In genomic region chr2:47172156-47172921, GRCh38 we compare ENCODE assay signal across 9 cellular contexts. TPM values are rescaled to one million over a fixed set of nuclear protein-coding genes. Genes with fewer than 3 reads are reported as not detected.
A peak's percentile ranks its signal among the peaks of the same experiment; 100 is the strongest.
DNase-seq lines count a peak whose midpoint lies in the region; ATAC-seq, FAIRE-seq and TF ChIP-seq lines count a peak whose summit lies in the region.
"Had no signal": no experiment of that assay in that cellular context is flagged by ENCODE, and none has a peak within 500 bp of the region (broad histone marks: within the 10 kb centered on the region; RNA-seq: fewer than 3 reads in every experiment).

No MANE protein-coding gene starts in this region.

- peak in 1 of 2 experiments; percentile 68 for DNase-seq in A549 (ENCODE audit: low read depth in 1 of 2, low spot score in 1 of 2)
- no peak for DNase-seq in GM23338 (ENCODE audit: low spot score)
- no peak for DNase-seq in activated naive CD8-positive, alpha-beta T cell treated with anti-CD3 and anti-CD28 coated beads, Interleukin-2, amount 50 U/mL, for 24 hours
- peak; percentile 33 to 43 for DNase-seq in lung microvascular endothelial cell (ENCODE audit: low read depth in 2 of 2)
- DNase-seq in iPS-NIHi7 (ENCODE audit: extremely low spot score): no peak
- no peak for DNase-seq in HUDEP-2 (lab: John Stamatoyannopoulos, UW; ENCODE audit: unreplicated experiment in 76 of 76)
- DNase-seq in NCI-H2227 (lab: John Stamatoyannopoulos, UW; ENCODE audit: unreplicated experiment): no peak

- peaks cover 6% of the 10 kb centered on the region; the same call in 2 of the 3 replicates for H3K9me3 Mint-ChIP-seq in GM23338
- no peaks in the 10 kb centered on the region for H3K9me3 Mint-ChIP-seq in activated naive CD8-positive, alpha-beta T cell treated with anti-CD3 and anti-CD28 coated beads, Interleukin-2, amount 50 U/mL, for 24 hours

- H3K27me3 ChIP-seq in GM23338 (ENCODE audit: insufficient read depth): no peaks in the 10 kb centered on the region

- POLR2A ChIA-PET in A549 (lab: Yijun Ruan, JAX): interaction anchor here (0.6 to 3.4 kb wide), 12 partner anchors 10 to 547 kb away, joined by 3 to 15 read pairs (median 4); no protein-coding TSS in a partner anchor

- TF ChIP-seq RAD21 in A549 (conservative IDR thresholded peaks at IDR 0.05 in 1 of 2, IDR thresholded peaks at IDR 0.05 in 1 of 2): peak in 1 of 2 experiments; percentile 1; a peak in 1 of 5 replicates

- no peaks in the 10 kb centered on the region for H3K9me3 ChIP-seq in A549

- peak overlapping the region in 1 of 2 experiments; percentile 7; a peak in 2 of 6 replicates for H3K27ac ChIP-seq in A549
- no peak overlapping the region for H3K27ac ChIP-seq in GM23338 (ENCODE audit: low read depth)

- peak overlapping the region; percentile 87 for H3K4me3 Mint-ChIP-seq in GM23338
- H3K4me3 Mint-ChIP-seq in activated naive CD8-positive, alpha-beta T cell treated with anti-CD3 and anti-CD28 coated beads, Interleukin-2, amount 50 U/mL, for 24 hours: peak overlapping the region; percentile 97

- H3K9me2 ChIP-seq in GM23338 (ENCODE audit: insufficient read depth): no peaks in the 10 kb centered on the region

- H3K27me3 Mint-ChIP-seq in GM23338 (ENCODE audit: insufficient read depth, low read depth, poor library complexity): peaks cover 18% of the 10 kb centered on the region
- H3K27me3 Mint-ChIP-seq in activated naive CD8-positive, alpha-beta T cell treated with anti-CD3 and anti-CD28 coated beads, Interleukin-2, amount 50 U/mL, for 24 hours: peaks cover 3% of the 10 kb centered on the region

- no peaks in the 10 kb centered on the region; the same call in 1 of the 2 replicates for H3F3A ChIP-seq in GM23338 (replicated peaks; ENCODE audit: low read depth)

- no peak overlapping the region for H2AFZ ChIP-seq in GM23338

- TF ChIP-seq POLR2A in A549 (IDR thresholded peaks at IDR 0.05; ENCODE audit: low read length): no peak

- H3K4me3 ChIP-seq in A549: peak overlapping the region; percentile 97
- H3K4me3 ChIP-seq in GM23338: peak overlapping the region; percentile 94; the same call in 1 of the 2 replicates
- H3K4me3 ChIP-seq: lung had no signal

- H3K4me1 ChIP-seq in A549 (peaks cover 69% of the 10 kb centered on the region), GM23338 (ENCODE audit: insufficient read depth) (peaks cover 39% of the 10 kb centered on the region)

- H3K27ac Mint-ChIP-seq in GM23338: no peak overlapping the region
- H3K27ac Mint-ChIP-seq in activated naive CD8-positive, alpha-beta T cell treated with anti-CD3 and anti-CD28 coated beads, Interleukin-2, amount 50 U/mL, for 24 hours: peak overlapping the region; percentile 60

- CTCF ChIA-PET in A549 (lab: Yijun Ruan, JAX): interaction anchor here (0.7 to 2.7 kb wide), 11 partner anchors 10 to 191 kb away, joined by 3 to 11 read pairs (median 4); partner anchors contain the start of gene STPG4

- TF ChIP-seq EP300 in A549 (IDR thresholded peaks at IDR 0.05): no peak

- peaks cover 8% of the 10 kb centered on the region; the same call in 1 of the 2 replicates for H3K36me3 ChIP-seq in GM23338 (ENCODE audit: insufficient read depth)

- H3K36me3 Mint-ChIP-seq in GM23338 (ENCODE audit: low read depth): peaks cover 62% of the 10 kb centered on the region
- peaks cover 64% of the 10 kb centered on the region for H3K36me3 Mint-ChIP-seq in activated naive CD8-positive, alpha-beta T cell treated with anti-CD3 and anti-CD28 coated beads, Interleukin-2, amount 50 U/mL, for 24 hours (ENCODE audit: low read depth)

- no peak for FAIRE-seq in A549 (lab: Jason Lieb, UNC)

- peaks cover 88% of the 10 kb centered on the region for H3K79me2 ChIP-seq in GM23338 (replicated peaks; ENCODE audit: insufficient read depth)

- 17% methylated on average over 9 of the region's 9 CpGs for WGBS in A549 (ENCODE audit: missing lambda C conversion rate)

- peaks cover 75% of the 10 kb centered on the region for H4K20me1 ChIP-seq in GM23338 (replicated peaks; ENCODE audit: insufficient read depth)

- no peak for TF ChIP-seq CTCF in A549 (IDR thresholded peaks at IDR 0.05)
- no peak for TF ChIP-seq CTCF in GM23338 (conservative IDR thresholded peaks at IDR 0.05; ENCODE audit: low read depth in 2 of 2)

- peaks cover 48% of the 10 kb centered on the region for H3K4me1 Mint-ChIP-seq in GM23338
- H3K4me1 Mint-ChIP-seq in activated naive CD8-positive, alpha-beta T cell treated with anti-CD3 and anti-CD28 coated beads, Interleukin-2, amount 50 U/mL, for 24 hours: peaks cover 82% of the 10 kb centered on the region

- ATAC-seq in A549 (no peak), GM23338 (no peak), HG02571 (IDR thresholded peaks at IDR 0.05; ENCODE audit: unreplicated experiment) (no peak)
- ATAC-seq in activated naive CD8-positive, alpha-beta T cell treated with anti-CD3 and anti-CD28 coated beads, Interleukin-2, amount 50 U/mL, for 24 hours: no peak

- H3K4me2 ChIP-seq in A549 (peak overlapping the region; percentile 90), GM23338 (peak overlapping the region; percentile 89)

TF ChIP-seq in A549, 52 proteins besides CTCF, POLR2A, EP300 and RAD21 (continues in another document):
- no peak for TF ChIP-seq CBX2 (IDR thresholded peaks at IDR 0.05; ENCODE audit: borderline replicate concordance, low read depth)
- no peak for TF ChIP-seq EHMT2 (IDR thresholded peaks at IDR 0.05; ENCODE audit: low read depth)
- TF ChIP-seq EHF (CRISPR knock-in tag; IDR thresholded peaks at IDR 0.05): no peak
- no peak for TF ChIP-seq PBX3 (IDR thresholded peaks at IDR 0.05)
- TF ChIP-seq JUNB (IDR thresholded peaks at IDR 0.05): no peak

TF ChIP-seq in GM23338, 12 proteins besides CTCF, POLR2A, EP300 and RAD21 (continues in another document):
- TF ChIP-seq ZNF114 (CRISPR knock-in tag; IDR thresholded peaks at IDR 0.05): no peak
- no peak for TF ChIP-seq STAT1 (IDR thresholded peaks at IDR 0.05; ENCODE audit: unreplicated experiment)

RNA-seq across cellular contexts. Expression of gene CALM2, which starts 4.0 kb away (rescaled TPM):
- polyA plus RNA-seq in A549 (2011; rRNA removed): 1,000 and 1,652 TPM in 2 replicates
- 421 and 548 TPM in 2 replicates for polyA plus RNA-seq in A549 (2012; cell fraction: cytosol; rRNA removed)
- polyA plus RNA-seq in A549 (2012; cell fraction: nucleus; rRNA removed): 121 and 248 TPM in 2 replicates
- polyA plus RNA-seq in A549 (2017; fragmentation: RNase III; extraction: RNeasy Plus Mini Kit Qiagen cat#74134 plus additional on column Dnase treatment): 1,376 to 1,704 TPM (median 1,440 TPM) in 3 replicates
- polyA minus RNA-seq in A549 (2011; rRNA and poly(A)+ RNA removed): 173 and 174 TPM in 2 replicates
- total RNA-seq in GM23338 (2014; rRNA removed; shearing (Covaris generic)): 401 and 483 TPM in 2 replicates
- polyA plus RNA-seq in GM23338 (2016; fragmentation: Nextera tagmentation; extraction: Ambion mirVana): 912 and 979 TPM in 2 replicates
- 345 and 358 TPM in 2 replicates for total RNA-seq in lung microvascular endothelial cell

RNA-seq across cellular contexts. Expression of gene STPG4, which starts 17.2 kb away (rescaled TPM):
- polyA plus RNA-seq in A549 (2011; rRNA removed) (0.09 and 0.13 TPM in 2 replicates), A549 (2017; fragmentation: RNase III; extraction: RNeasy Plus Mini Kit Qiagen cat#74134 plus additional on column Dnase treatment) (0.05 to 0.16 TPM (median 0.14 TPM) in 3 replicates), GM23338 (2016; fragmentation: Nextera tagmentation; extraction: Ambion mirVana) (not detected in 2 replicates)
- 0.13 TPM in 1 of 2 replicates, not detected in the other for polyA plus RNA-seq in A549 (2012; cell fraction: cytosol; rRNA removed)
- polyA plus RNA-seq in A549 (2012; cell fraction: nucleus; rRNA removed): 0.12 and 0.33 TPM in 2 replicates
- 0.29 and 0.33 TPM in 2 replicates for polyA minus RNA-seq in A549 (2011; rRNA and poly(A)+ RNA removed)
- total RNA-seq in GM23338 (2014; rRNA removed; shearing (Covaris generic)): 0.28 TPM in 1 of 2 replicates, not detected in the other
- 0.20 TPM in 1 of 2 replicates, not detected in the other for total RNA-seq in lung microvascular endothelial cell

Comparison
In these comparisons a context has a peak if more than half of its experiments do, and no peak if none do; other contexts are left out.
1. DNase-seq: peak in lung microvascular endothelial cell (2 of 2); none in GM23338 (single experiment), activated naive CD8-positive, alpha-beta T cell treated with anti-CD3 and anti-CD28 coated beads, Interleukin-2, amount 50 U/mL, for 24 hours (single experiment), iPS-NIHi7 (single experiment), HUDEP-2 (0 of 76) and NCI-H2227 (single experiment).